Comparison of ENCODE assay signal across 22 cellular contexts in genomic region chr10:89813546-89813945, GRCh38.
"Had no signal": no experiment of that assay in that cellular context is flagged by ENCODE, and none has a peak within 500 bp of the region (broad histone marks: within the 10 kb centered on the region; RNA-seq: fewer than 3 reads in every experiment).

No MANE protein-coding gene starts in this region.

- DNase-seq: activated CD4-positive, alpha-beta T cell treated with anti-CD3 and anti-CD28 coated beads for 48 hours; activated CD4-positive, CD25-positive, alpha-beta regulatory T cell; activated CD8-positive, alpha-beta T cell treated with anti-CD3 and anti-CD28 coated beads for 36 hours; activated naive CD4-positive, alpha-beta T cell treated with anti-CD3 and anti-CD28 coated beads, Interleukin-2, amount 10 ng/mL, durations not matched to agents 7 days and 5 days; activated naive CD8-positive, alpha-beta T cell treated with anti-CD3 and anti-CD28 coated beads, Interleukin-2, amount 50 U/mL, for 24 hours; activated T-cell treated with anti-CD3 and anti-CD28 coated beads, Interleukin-2, amount 50 U/mL, for 24 hours; anterior cingulate cortex; brain microvascular endothelial cell; central memory CD4-positive, alpha-beta T cell; colonic mucosa; erythroblast; kidney; left lung; nephron progenitor cell; occipital lobe; stimulated activated CD4-positive, alpha-beta T cell treated with anti-CD3 and anti-CD28 coated beads, Interleukin-12 subunit alpha, Interleukin-12 subunit beta, amount 100 ng/mL, for 4 hours; stimulated activated CD4-positive, alpha-beta T cell treated with anti-CD3 and anti-CD28 coated beads, Interleukin-1b, Interleukin-23, amount 100 ng/mL, for 48 hours; stimulated activated naive CD4-positive, alpha-beta T cell treated with Interleukin-2 at 50 U/mL for 16 hours; T1000; tibial artery had no signal

- FAIRE-seq: endometrium, frontal cortex, kidney had no signal

- H3K9me3 ChIP-seq: colonic mucosa, tibial artery had no signal

- ATAC-seq: activated CD8-positive, alpha-beta T cell treated with anti-CD3 and anti-CD28 coated beads for 36 hours; activated naive CD8-positive, alpha-beta T cell treated with anti-CD3 and anti-CD28 coated beads, Interleukin-2, amount 50 U/mL, for 24 hours; left lung had no signal

- H3K4me3 ChIP-seq: colonic mucosa, left lung, tibial artery had no signal

- H3K27ac ChIP-seq: brain microvascular endothelial cell, colonic mucosa, left lung, tibial artery had no signal

- H3K27me3 ChIP-seq: brain microvascular endothelial cell, colonic mucosa, left lung, tibial artery had no signal

- H3K4me1 ChIP-seq: colonic mucosa, left lung, tibial artery had no signal

- H3K36me3 ChIP-seq: brain microvascular endothelial cell, colonic mucosa, left lung, tibial artery had no signal
